In the genomic region with DNA sequence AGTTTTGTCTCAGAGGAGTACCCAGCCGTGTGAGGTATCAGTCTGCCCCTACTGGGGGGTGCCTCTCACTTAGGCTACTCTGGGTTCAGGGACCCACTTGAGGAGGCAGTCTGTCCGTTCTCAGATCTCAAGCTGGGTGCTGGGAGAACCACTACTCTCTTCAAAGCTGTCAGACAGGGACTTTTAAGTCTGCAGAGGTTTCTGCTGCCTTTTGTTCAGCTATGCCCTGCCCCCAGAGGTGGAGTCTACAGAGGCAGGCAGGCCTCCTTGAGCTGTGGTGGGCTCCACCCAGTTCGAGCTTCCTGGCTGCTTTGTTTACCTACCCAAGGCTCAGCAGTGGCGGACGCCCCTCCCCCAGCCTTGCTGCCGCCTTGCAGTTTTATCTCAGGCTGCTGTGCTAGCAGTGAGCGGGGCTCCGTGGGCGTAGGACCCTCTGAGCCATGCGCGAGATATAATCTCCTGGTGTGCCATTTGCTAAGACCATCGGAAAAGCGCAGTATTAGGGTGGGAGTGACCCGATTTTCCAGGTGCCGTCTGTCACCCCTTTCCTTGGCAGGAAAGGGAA, we compare ENCODE assay signal across 8 cellular contexts. TPM values are rescaled to one million over a fixed set of nuclear protein-coding genes. Genes with fewer than 3 reads are reported as not detected.
"Had no signal": no experiment of that assay in that cellular context is flagged by ENCODE, and none has a peak within 500 bp of the region (broad histone marks: within the 10 kb centered on the region; RNA-seq: fewer than 3 reads in every experiment).

No MANE protein-coding gene starts in this region.

RNA-seq across cellular contexts. Expression of gene CCDC85A, which starts 41.2 kb away (rescaled TPM):
- total RNA-seq: activated CD4-positive, alpha-beta memory T cell treated with anti-CD3 and anti-CD28 coated beads, Interleukin-2, amount 10 ng/mL, durations not matched to agents 7 days and 5 days; activated CD4-positive, alpha-beta T cell treated with anti-CD3 and anti-CD28 coated beads for 36 hours; activated CD4-positive, alpha-beta T cell treated with anti-CD3 and anti-CD28 coated beads, Interleukin-2, amount 10 ng/mL, durations not matched to agents 7 days and 5 days; activated CD8-positive, alpha-beta memory T cell treated with anti-CD3 and anti-CD28 coated beads, Interleukin-2, amount 10 ng/mL, durations not matched to agents 7 days and 5 days; activated CD8-positive, alpha-beta T cell treated with anti-CD3 and anti-CD28 coated beads, Interleukin-2, amount 10 ng/mL, durations not matched to agents 7 days and 5 days; activated naive CD8-positive, alpha-beta T cell treated with anti-CD3 and anti-CD28 coated beads, Interleukin-2, amount 10 ng/mL, durations not matched to agents 7 days and 5 days; activated T-helper 2 cell treated with anti-CD3 and anti-CD28 coated beads, Interferon-gamma antibody, Interleukin-2, Interleukin-4, amounts not matched to agents 10 μg/mL and 5 μg/mL and 100 μg/mL, durations not matched to agents 14 hours and 24 hours and 36 hours; bronchial epithelial cell had no signal
